In genomic region chrX:134780908-134781307, GRCh38 we compare ENCODE assay signal across 22 cellular contexts. TPM values are rescaled to one million over a fixed set of nuclear protein-coding genes. Genes with fewer than 3 reads are reported as not detected.
DNase-seq lines count a peak whose midpoint lies in the region; ATAC-seq and TF ChIP-seq lines count a peak whose summit lies in the region.
"Had no signal": no experiment of that assay in that cellular context is flagged by ENCODE, and none has a peak within 500 bp of the region (broad histone marks: within the 10 kb centered on the region; RNA-seq: fewer than 3 reads in every experiment).

No MANE protein-coding gene starts in this region.

- H3T11ph ChIP-seq in H9 (ENCODE audit: low read length), result no peak overlapping the region

- no peak overlapping the region for H2AK5ac ChIP-seq in H9 (ENCODE audit: insufficient read length, low read length)

- H3K18ac ChIP-seq in H9 (ENCODE audit: insufficient read length, low read depth, low read length), result no peak overlapping the region

- no peaks in the 10 kb centered on the region for H3K9me2 ChIP-seq in Loucy (replicated peaks; ENCODE audit: low read depth, low read length)

- no peak overlapping the region for H2AFZ ChIP-seq in Loucy (ENCODE audit: low read length)
- H2AFZ ChIP-seq in H9 (ENCODE audit: low read length), result no peak overlapping the region

- H3K9ac ChIP-seq in Loucy (ENCODE audit: low read depth, low read length, poor library complexity, severe bottlenecking) (no peak overlapping the region), H9 (ENCODE audit: extremely low read depth, insufficient read length, low read length) (no peak overlapping the region)

- no peaks in the 10 kb centered on the region for H3K27me3 ChIP-seq in Loucy (ENCODE audit: insufficient read depth, low read length, poor library complexity, severe bottlenecking)
- H3K27me3 ChIP-seq in MG63, result no peaks in the 10 kb centered on the region
- H3K27me3 ChIP-seq in H9 (ENCODE audit: insufficient read depth, low read length), result no peaks in the 10 kb centered on the region

- no peak overlapping the region for H3K27ac ChIP-seq in H9 (ENCODE audit: insufficient read length, low read depth, low read length)
- H3K27ac ChIP-seq: SK-N-MC had no signal

- H4K91ac ChIP-seq in H9 (ENCODE audit: insufficient read length, low read depth, low read length), result no peak overlapping the region

- H3K36me3 ChIP-seq in Loucy (ENCODE audit: insufficient read depth, low read length) (peaks cover 32% of the 10 kb centered on the region; the same call in 1 of the 2 replicates), MG63 (peaks cover 36% of the 10 kb centered on the region)

- no peak overlapping the region for H3K4me3 ChIP-seq in Loucy (ENCODE audit: low read length, poor library complexity, severe bottlenecking)
- no peak overlapping the region for H3K4me3 ChIP-seq in MG63
- H3K4me3 ChIP-seq: K562, SK-N-MC had no signal

- H3K4ac ChIP-seq in H9 (ENCODE audit: low read depth, low read length), result no peak overlapping the region

- no peak for ATAC-seq in activated T-cell treated with anti-CD3 and anti-CD28 coated beads, Interleukin-2, amount 50 U/mL, for 72 hours (replicated peaks in 1 of 2)
- ATAC-seq in activated T-helper 17 cell treated with anti-CD3 and anti-CD28 coated beads, Interleukin-2, amount 50 U/mL, for 72 hours (replicated peaks), result no peak
- no peak for ATAC-seq in memory B cell (ENCODE audit: low read depth)
- ATAC-seq: K562 had no signal

- H3K36me3 Mint-ChIP-seq in activated T-cell treated with anti-CD3 and anti-CD28 coated beads, Interleukin-2, amount 50 U/mL, for 72 hours (ENCODE audit: insufficient read depth in 2 of 2), result peaks cover 0 to 5% of the 10 kb centered on the region in 2 donors
- peaks cover 83% of the 10 kb centered on the region for H3K36me3 Mint-ChIP-seq in activated T-helper 17 cell treated with anti-CD3 and anti-CD28 coated beads, Interleukin-2, amount 50 U/mL, for 72 hours (ENCODE audit: low read depth)
- H3K36me3 Mint-ChIP-seq in memory B cell, result no peaks in the 10 kb centered on the region
- H3K36me3 Mint-ChIP-seq in H9 (ENCODE audit: insufficient read depth in 1 of 3, low read depth in 3 of 3), result peaks cover 26 to 67% (median 44%) of the 10 kb centered on the region in 3 experiments; a peak in 6 of 7 replicates

- WGBS in H9 (ENCODE audit: extremely low coverage, insufficient read length, low lambda C conversion rate), result no CpG with 5 or more reads among the region's 2 CpGs

- no peaks in the 10 kb centered on the region for H3K27me3 Mint-ChIP-seq in activated T-cell treated with anti-CD3 and anti-CD28 coated beads, Interleukin-2, amount 50 U/mL, for 72 hours (ENCODE audit: low read depth)
- no peaks in the 10 kb centered on the region for H3K27me3 Mint-ChIP-seq in activated T-helper 17 cell treated with anti-CD3 and anti-CD28 coated beads, Interleukin-2, amount 50 U/mL, for 72 hours
- H3K27me3 Mint-ChIP-seq in memory B cell (no peaks in the 10 kb centered on the region), H9 (ENCODE audit: low read depth) (no peaks in the 10 kb centered on the region; the same call in 1 of the 2 replicates)
- H3K27me3 Mint-ChIP-seq: CD4-positive, CD25-positive, alpha-beta regulatory T cell had no signal

- TF ChIP-seq CTCF in Loucy (conservative IDR thresholded peaks at IDR 0.05; ENCODE audit: low read length) (peak; percentile 26; the same call in 1 of the 2 replicates), H9 (conservative IDR thresholded peaks at IDR 0.05) (no peak)

- no peak overlapping the region for H4K5ac ChIP-seq in H9 (ENCODE audit: insufficient read length, low read depth, low read length)

- no peak overlapping the region for H3K23ac ChIP-seq in H9 (ENCODE audit: insufficient read length, low read depth, low read length)

- no peak overlapping the region for H2BK120ac ChIP-seq in H9 (ENCODE audit: low read depth, low read length, poor library complexity, severe bottlenecking)

- no peak overlapping the region for H2BK20ac ChIP-seq in H9 (ENCODE audit: low read depth, low read length, poor library complexity, severe bottlenecking)

- no peaks in the 10 kb centered on the region for H4K20me1 ChIP-seq in Loucy (ENCODE audit: insufficient read depth, low read length, poor library complexity, severe bottlenecking)
- H4K20me1 ChIP-seq in H9 (ENCODE audit: control insufficient read depth, insufficient read depth, insufficient read length), result no peaks in the 10 kb centered on the region

- H3K4me1 ChIP-seq in Loucy (ENCODE audit: insufficient read depth, low read length, poor library complexity, severe bottlenecking) (no peaks in the 10 kb centered on the region), H9 (ENCODE audit: insufficient read depth, low read length) (no peaks in the 10 kb centered on the region)

- H3K9me3 Mint-ChIP-seq in activated T-cell treated with anti-CD3 and anti-CD28 coated beads, Interleukin-2, amount 50 U/mL, for 72 hours, result no peaks in the 10 kb centered on the region
- no peaks in the 10 kb centered on the region for H3K9me3 Mint-ChIP-seq in activated T-helper 17 cell treated with anti-CD3 and anti-CD28 coated beads, Interleukin-2, amount 50 U/mL, for 72 hours
- H3K9me3 Mint-ChIP-seq in memory B cell, result no peaks in the 10 kb centered on the region
- peaks cover 0 to 43% of the 10 kb centered on the region in 2 experiments; a peak in 3 of 5 replicates for H3K9me3 Mint-ChIP-seq in H9
- H3K9me3 Mint-ChIP-seq: CD4-positive, CD25-positive, alpha-beta regulatory T cell had no signal

- no peaks in the 10 kb centered on the region for H3F3A ChIP-seq in Loucy (ENCODE audit: low read depth)

- no peak overlapping the region for H2BK5ac ChIP-seq in H9 (ENCODE audit: insufficient read length, low read length)

- H2BK12ac ChIP-seq in H9 (ENCODE audit: insufficient read length, low read depth, low read length), result no peak overlapping the region

- H3K4me1 Mint-ChIP-seq in activated T-cell treated with anti-CD3 and anti-CD28 coated beads, Interleukin-2, amount 50 U/mL, for 72 hours (ENCODE audit: low read depth), result no peaks in the 10 kb centered on the region
- no peaks in the 10 kb centered on the region for H3K4me1 Mint-ChIP-seq in activated T-helper 17 cell treated with anti-CD3 and anti-CD28 coated beads, Interleukin-2, amount 50 U/mL, for 72 hours
- H3K4me1 Mint-ChIP-seq in memory B cell (no peaks in the 10 kb centered on the region), H9 (no peaks in the 10 kb centered on the region)
- H3K4me1 Mint-ChIP-seq: CD4-positive, CD25-positive, alpha-beta regulatory T cell had no signal

- H2BK15ac ChIP-seq in H9 (ENCODE audit: low read depth, low read length), result no peak overlapping the region

- no peaks in the 10 kb centered on the region for H3K23me2 ChIP-seq in H9 (ENCODE audit: insufficient read length, low read depth, low read length, poor library complexity, severe bottlenecking)

- no peak overlapping the region for H3K56ac ChIP-seq in H9 (ENCODE audit: insufficient read length, low read depth, low read length)

- no peak overlapping the region for H4K8ac ChIP-seq in H9 (replicated peaks; ENCODE audit: insufficient read length, low read depth, low read length)

- H3K14ac ChIP-seq in H9 (ENCODE audit: insufficient read depth, low read length), result no peak overlapping the region

- H3K9me3 ChIP-seq in Loucy (ENCODE audit: insufficient read depth, low read depth, low read length) (no peaks in the 10 kb centered on the region), MG63 (no peaks in the 10 kb centered on the region), H9 (ENCODE audit: control insufficient read depth, low read depth, low read length) (no peaks in the 10 kb centered on the region)

- H3K79me1 ChIP-seq in H9 (ENCODE audit: insufficient read depth, low read depth, low read length, poor library complexity, severe bottlenecking), result no peaks in the 10 kb centered on the region

- no peak overlapping the region for H3K4me2 ChIP-seq in Loucy (ENCODE audit: low read depth, low read length, poor library complexity, severe bottlenecking)
- H3K4me2 ChIP-seq in H9 (ENCODE audit: insufficient read depth, insufficient read length, low read length), result no peak overlapping the region

- no peak for DNase-seq in activated T-cell treated with anti-CD3 and anti-CD28 coated beads, Interleukin-2, amount 50 U/mL, for 72 hours
- DNase-seq in activated T-cell treated with anti-CD3 and anti-CD28 coated beads, Interleukin-2, amount 50 U/mL, for 1 hour, result no peak
- DNase-seq in memory B cell (ENCODE audit: low spot score in 2 of 2) (no peak), cerebellar nuclear complex (lab: John Stamatoyannopoulos, UW) (no peak), MG63 (no peak), H9 (no peak)
- DNase-seq: 8988T; ACHN; CD4-positive, CD25-positive, alpha-beta regulatory T cell; DMS153; DND-41; Kasumi-1; MM.1S; NCI-H1694; NCI-H2029 treated with DMSO at 0.1 percent for 48 hours; NCI-H446 treated with DMSO at 0.1 percent for 48 hours; NCI-H526; SIG-M5 had no signal

- H3K4me3 Mint-ChIP-seq in activated T-cell treated with anti-CD3 and anti-CD28 coated beads, Interleukin-2, amount 50 U/mL, for 72 hours, result no peak overlapping the region
- no peak overlapping the region for H3K4me3 Mint-ChIP-seq in activated T-helper 17 cell treated with anti-CD3 and anti-CD28 coated beads, Interleukin-2, amount 50 U/mL, for 72 hours
- H3K4me3 Mint-ChIP-seq in memory B cell, result no peak overlapping the region
- no peak overlapping the region for H3K4me3 Mint-ChIP-seq in H9
- H3K4me3 Mint-ChIP-seq: CD4-positive, CD25-positive, alpha-beta regulatory T cell had no signal

- no peaks in the 10 kb centered on the region for H3K79me2 ChIP-seq in Loucy (ENCODE audit: insufficient read depth, low read length)
- no peaks in the 10 kb centered on the region for H3K79me2 ChIP-seq in H9 (ENCODE audit: insufficient read depth, low read length)

- H3K27ac Mint-ChIP-seq in activated T-cell treated with anti-CD3 and anti-CD28 coated beads, Interleukin-2, amount 50 U/mL, for 72 hours, result peak overlapping the region; percentile 28
- H3K27ac Mint-ChIP-seq in activated T-helper 17 cell treated with anti-CD3 and anti-CD28 coated beads, Interleukin-2, amount 50 U/mL, for 72 hours, result peak overlapping the region; percentile 36
- peak overlapping the region; percentile 53 for H3K27ac Mint-ChIP-seq in memory B cell
- no peak overlapping the region for H3K27ac Mint-ChIP-seq in H9

RNA-seq across cellular contexts. Expression of gene PABIR2, which starts 16.1 kb away (rescaled TPM):
- 10 to 100 TPM; 44.2 to 45.5 TPM for total RNA-seq in activated T-cell treated with anti-CD3 and anti-CD28 coated beads, Interleukin-2, amount 50 U/mL, for 72 hours
- 10 to 100 TPM; 46.1 to 52.1 TPM for total RNA-seq in activated T-helper 17 cell treated with anti-CD3 and anti-CD28 coated beads, Interleukin-2, amount 50 U/mL, for 72 hours
- total RNA-seq in MG63 (2014; rRNA removed; shearing (Covaris generic); ENCODE audit: low replicate concordance), result 9.3 and 15.0 TPM in 2 replicates
- 25.3 and 27.7 TPM in 2 replicates for total RNA-seq in H9 (2021)

Comparison
In these comparisons a context has a peak if more than half of its experiments do, and no peak if none do; other contexts are left out.
1. H3K27ac Mint-ChIP-seq: peak in activated T-cell treated with anti-CD3 and anti-CD28 coated beads, Interleukin-2, amount 50 U/mL, for 72 hours (single experiment), activated T-helper 17 cell treated with anti-CD3 and anti-CD28 coated beads, Interleukin-2, amount 50 U/mL, for 72 hours (single experiment) and memory B cell (single experiment); none in H9 (0 of 3).